In genomic region chr10:22010973-22011408, GRCh38 we compare ENCODE assay signal across 1 cellular context.
TF ChIP-seq lines count a peak whose summit lies in the region.

No MANE protein-coding gene starts in this region.

TF ChIP-seq in WTC11, 78 proteins besides CTCF, POLR2A, EP300 and RAD21 (continued from another document):
- TF ChIP-seq, protein P1, sequence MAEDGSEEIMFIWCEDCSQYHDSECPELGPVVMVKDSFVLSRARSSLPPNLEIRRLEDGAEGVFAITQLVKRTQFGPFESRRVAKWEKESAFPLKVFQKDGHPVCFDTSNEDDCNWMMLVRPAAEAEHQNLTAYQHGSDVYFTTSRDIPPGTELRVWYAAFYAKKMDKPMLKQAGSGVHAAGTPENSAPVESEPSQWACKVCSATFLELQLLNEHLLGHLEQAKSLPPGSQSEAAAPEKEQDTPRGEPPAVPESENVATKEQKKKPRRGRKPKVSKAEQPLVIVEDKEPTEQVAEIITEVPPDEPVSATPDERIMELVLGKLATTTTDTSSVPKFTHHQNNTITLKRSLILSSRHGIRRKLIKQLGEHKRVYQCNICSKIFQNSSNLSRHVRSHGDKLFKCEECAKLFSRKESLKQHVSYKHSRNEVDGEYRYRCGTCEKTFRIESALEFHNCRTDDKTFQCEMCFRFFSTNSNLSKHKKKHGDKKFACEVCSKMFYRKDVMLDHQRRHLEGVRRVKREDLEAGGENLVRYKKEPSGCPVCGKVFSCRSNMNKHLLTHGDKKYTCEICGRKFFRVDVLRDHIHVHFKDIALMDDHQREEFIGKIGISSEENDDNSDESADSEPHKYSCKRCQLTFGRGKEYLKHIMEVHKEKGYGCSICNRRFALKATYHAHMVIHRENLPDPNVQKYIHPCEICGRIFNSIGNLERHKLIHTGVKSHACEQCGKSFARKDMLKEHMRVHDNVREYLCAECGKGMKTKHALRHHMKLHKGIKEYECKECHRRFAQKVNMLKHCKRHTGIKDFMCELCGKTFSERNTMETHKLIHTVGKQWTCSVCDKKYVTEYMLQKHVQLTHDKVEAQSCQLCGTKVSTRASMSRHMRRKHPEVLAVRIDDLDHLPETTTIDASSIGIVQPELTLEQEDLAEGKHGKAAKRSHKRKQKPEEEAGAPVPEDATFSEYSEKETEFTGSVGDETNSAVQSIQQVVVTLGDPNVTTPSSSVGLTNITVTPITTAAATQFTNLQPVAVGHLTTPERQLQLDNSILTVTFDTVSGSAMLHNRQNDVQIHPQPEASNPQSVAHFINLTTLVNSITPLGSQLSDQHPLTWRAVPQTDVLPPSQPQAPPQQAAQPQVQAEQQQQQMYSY (CRISPR knock-in tag; IDR thresholded peaks at IDR 0.05): no peak
- no peak for TF ChIP-seq ZNF396 (CRISPR knock-in tag; IDR thresholded peaks at IDR 0.05; ENCODE audit: borderline replicate concordance)
- no peak for TF ChIP-seq MLX (CRISPR knock-in tag; IDR thresholded peaks at IDR 0.05)
- TF ChIP-seq SMAD3 (CRISPR knock-in tag; IDR thresholded peaks at IDR 0.05; ENCODE audit: borderline replicate concordance): no peak
- no peak for TF ChIP-seq EMX1 (CRISPR knock-in tag; IDR thresholded peaks at IDR 0.05)
- TF ChIP-seq CREB1 (CRISPR knock-in tag; IDR thresholded peaks at IDR 0.05): no peak
- no peak for TF ChIP-seq CDX4 (CRISPR knock-in tag; IDR thresholded peaks at IDR 0.05; ENCODE audit: borderline replicate concordance)
- TF ChIP-seq ESRRA (CRISPR knock-in tag; IDR thresholded peaks at IDR 0.05; ENCODE audit: borderline replicate concordance): no peak
